9 cellular contexts compared by ENCODE assay signal in the genomic region with DNA sequence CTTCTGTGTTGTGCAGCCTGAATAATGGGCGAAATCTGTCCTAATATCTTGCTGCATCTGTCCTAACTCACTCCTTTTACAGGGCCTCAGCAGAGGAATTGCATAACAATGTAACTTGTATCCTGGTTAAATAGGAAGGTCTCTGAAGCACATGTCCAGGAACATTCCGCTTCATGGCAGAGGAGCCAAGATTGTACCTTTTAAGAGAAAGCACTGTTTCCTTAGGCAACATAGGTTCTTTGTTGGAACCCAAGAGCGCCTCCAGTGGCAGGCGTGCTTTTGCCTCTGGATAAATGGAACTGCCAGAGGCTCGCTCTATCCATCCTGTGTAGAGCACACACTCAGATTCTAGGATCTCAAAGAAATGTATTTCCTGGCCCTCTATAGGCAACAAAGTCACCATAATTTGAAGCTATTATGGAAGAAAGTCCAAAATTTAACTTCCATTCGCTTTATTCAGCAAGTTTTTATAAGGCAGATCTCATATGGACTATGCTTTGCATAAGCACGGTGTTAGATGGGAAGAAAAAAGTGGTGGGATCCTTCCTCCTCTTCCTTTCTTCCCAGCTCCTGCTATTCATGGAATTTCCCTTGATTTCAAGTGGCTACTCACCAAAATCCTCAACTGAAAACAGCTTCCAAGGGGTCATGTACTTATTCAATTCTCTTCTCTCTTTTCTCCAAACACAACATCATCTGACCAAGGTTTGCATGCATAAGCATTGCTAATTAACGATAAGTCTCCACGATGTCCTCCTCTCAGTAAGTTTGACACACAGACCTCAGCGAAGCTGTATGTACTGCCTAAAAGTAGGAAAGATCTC. TPM values are rescaled to one million over a fixed set of nuclear protein-coding genes. Genes with fewer than 3 reads are reported as not detected.
DNase-seq lines count a peak whose midpoint lies in the region; ATAC-seq and TF ChIP-seq lines count a peak whose summit lies in the region.
"Had no signal": no experiment of that assay in that cellular context is flagged by ENCODE, and none has a peak within 500 bp of the region (broad histone marks: within the 10 kb centered on the region; RNA-seq: fewer than 3 reads in every experiment).

A gene with protein sequence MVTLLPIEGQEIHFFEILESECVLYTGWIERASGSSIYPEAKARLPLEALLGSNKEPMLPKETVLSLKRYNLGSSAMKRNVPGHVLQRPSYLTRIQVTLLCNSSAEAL (minus strand): TSS at position 696 of the 824 bp plus-strand sequence. CDS start 293 bp downstream, at position 403.

- H3F3A ChIP-seq in SK-N-SH (replicated peaks; ENCODE audit: insufficient read depth) (peaks cover 66% of the 10 kb centered on the region), smooth muscle cell (ENCODE audit: low read depth) (no peaks in the 10 kb centered on the region)

- peak; percentile 38; the same call in 1 of the 2 replicates for TF ChIP-seq CTCF in GM12874 (IDR thresholded peaks at IDR 0.05; ENCODE audit: insufficient read depth, low read depth, low read length)
- peak; percentile 58 for TF ChIP-seq CTCF in SK-N-SH (IDR thresholded peaks at IDR 0.05)
- TF ChIP-seq CTCF in cardiac muscle cell (IDR thresholded peaks at IDR 0.05; ENCODE audit: low read depth, low read length), result peak; percentile 66
- peak; percentile 52 for TF ChIP-seq CTCF in smooth muscle cell (IDR thresholded peaks at IDR 0.05; ENCODE audit: borderline replicate concordance, insufficient read depth, poor library complexity, severe bottlenecking)

- WGBS in SK-N-SH (ENCODE audit: low lambda C conversion rate), result 93% methylated on average over 7 of the region's 10 CpGs
- 71% methylated on average over 10 of the region's 10 CpGs for WGBS in smooth muscle cell (ENCODE audit: low lambda C conversion rate)

- H3K9ac ChIP-seq in SK-N-SH (no peak within 1 kb of the TSS), smooth muscle cell (ENCODE audit: low read depth) (no peak within 1 kb of the TSS)

- H4K20me1 ChIP-seq in SK-N-SH (ENCODE audit: insufficient read depth) (peaks cover 94% of the 10 kb centered on the region), smooth muscle cell (ENCODE audit: low read depth) (no peaks in the 10 kb centered on the region)

- H3K27me3 ChIP-seq in SK-N-SH (ENCODE audit: insufficient read depth), result no peaks in the 10 kb centered on the region
- no peaks in the 10 kb centered on the region for H3K27me3 ChIP-seq in cardiac muscle cell
- H3K27me3 ChIP-seq in smooth muscle cell (ENCODE audit: low read depth), result no peaks in the 10 kb centered on the region

- POLR2A ChIA-PET in SK-N-SH (lab: Yijun Ruan, JAX), result no interaction called here

- H3K27ac ChIP-seq in SK-N-SH (ENCODE audit: low read depth in 2 of 2, low read length in 1 of 2) (peak within 1 kb of the TSS; percentile 16 to 44; a peak in 3 of 4 replicates), cardiac muscle cell (no peak within 1 kb of the TSS), smooth muscle cell (ENCODE audit: low read depth) (peak within 1 kb of the TSS; percentile 25)

- H3K79me2 ChIP-seq in SK-N-SH (ENCODE audit: insufficient read depth) (peaks cover 100% of the 10 kb centered on the region), smooth muscle cell (ENCODE audit: low read depth) (peaks cover 45% of the 10 kb centered on the region)

- TF ChIP-seq EP300 in SK-N-SH (IDR thresholded peaks at IDR 0.05; ENCODE audit: borderline replicate concordance in 1 of 2, low read depth in 1 of 2, low read length in 1 of 2), result no peak

- H2AFZ ChIP-seq in SK-N-SH (ENCODE audit: low read depth), result no peak within 1 kb of the TSS
- H2AFZ ChIP-seq in smooth muscle cell (ENCODE audit: low read depth), result no peak within 1 kb of the TSS

- no peak within 1 kb of the TSS for H3K4me3 ChIP-seq in SK-N-SH (ENCODE audit: low read depth in 2 of 2, low read length in 1 of 2)
- no peak within 1 kb of the TSS for H3K4me3 ChIP-seq in cardiac muscle cell
- H3K4me3 ChIP-seq in smooth muscle cell, result no peak within 1 kb of the TSS

- H3K4me2 ChIP-seq in SK-N-SH, result no peak within 1 kb of the TSS
- H3K4me2 ChIP-seq in smooth muscle cell, result no peak within 1 kb of the TSS

- ATAC-seq in HG02981 (IDR thresholded peaks at IDR 0.05; ENCODE audit: unreplicated experiment), result no peak
- ATAC-seq in GM21723 (IDR thresholded peaks at IDR 0.05; ENCODE audit: unreplicated experiment), result no peak

- CTCF ChIA-PET in SK-N-SH (lab: Yijun Ruan, JAX), result interaction anchor here (0.6 to 2.4 kb wide), 5 partner anchors 9 to 460 kb away, joined by 3 to 13 read pairs (median 6); no protein-coding TSS in a partner anchor

- peaks cover 7 to 94% of the 10 kb centered on the region in 2 experiments for H3K36me3 ChIP-seq in SK-N-SH (replicated peaks in 1 of 2; ENCODE audit: control insufficient read depth in 1 of 2, insufficient read depth in 2 of 2, low read length in 1 of 2)
- no peaks in the 10 kb centered on the region for H3K36me3 ChIP-seq in cardiac muscle cell
- H3K36me3 ChIP-seq in smooth muscle cell (ENCODE audit: low read depth), result peaks cover 4% of the 10 kb centered on the region

- DNase-seq in SK-N-SH, result no peak
- peak; percentile 64 to 71 for DNase-seq in cardiac muscle cell (ENCODE audit: low read depth in 1 of 2, low spot score in 1 of 2)
- no peak for DNase-seq in smooth muscle cell (lab: John Stamatoyannopoulos, UW; ENCODE audit: unreplicated experiment)
- no peak for DNase-seq in T1000 (lab: John Stamatoyannopoulos, UW)
- DNase-seq in hippocampal formation (lab: John Stamatoyannopoulos, UW), result no peak

- H3K9me2 ChIP-seq in SK-N-SH, result no peaks in the 10 kb centered on the region

- H3K4me1 ChIP-seq in SK-N-SH (ENCODE audit: control insufficient read depth in 1 of 2, insufficient read depth in 2 of 2, low read depth in 1 of 2, low read length in 1 of 2) (peaks cover 2 to 11% of the 10 kb centered on the region in 2 experiments; a peak in 3 of 4 replicates), cardiac muscle cell (ENCODE audit: low read depth) (no peaks in the 10 kb centered on the region), smooth muscle cell (ENCODE audit: low read depth) (no peaks in the 10 kb centered on the region)

- TF ChIP-seq RAD21 in SK-N-SH (IDR thresholded peaks at IDR 0.05; ENCODE audit: low read length), result no peak

- no peaks in the 10 kb centered on the region for H3K9me3 ChIP-seq in SK-N-SH
- no peaks in the 10 kb centered on the region for H3K9me3 ChIP-seq in cardiac muscle cell (ENCODE audit: low read depth)
- no peaks in the 10 kb centered on the region for H3K9me3 ChIP-seq in smooth muscle cell (replicated peaks; ENCODE audit: low read depth)

TF ChIP-seq in SK-N-SH, 30 proteins besides CTCF, POLR2A, EP300 and RAD21:
- no peak for TF ChIP-seq YY1 (IDR thresholded peaks at IDR 0.05; ENCODE audit: low read depth)
- TF ChIP-seq, protein P1, sequence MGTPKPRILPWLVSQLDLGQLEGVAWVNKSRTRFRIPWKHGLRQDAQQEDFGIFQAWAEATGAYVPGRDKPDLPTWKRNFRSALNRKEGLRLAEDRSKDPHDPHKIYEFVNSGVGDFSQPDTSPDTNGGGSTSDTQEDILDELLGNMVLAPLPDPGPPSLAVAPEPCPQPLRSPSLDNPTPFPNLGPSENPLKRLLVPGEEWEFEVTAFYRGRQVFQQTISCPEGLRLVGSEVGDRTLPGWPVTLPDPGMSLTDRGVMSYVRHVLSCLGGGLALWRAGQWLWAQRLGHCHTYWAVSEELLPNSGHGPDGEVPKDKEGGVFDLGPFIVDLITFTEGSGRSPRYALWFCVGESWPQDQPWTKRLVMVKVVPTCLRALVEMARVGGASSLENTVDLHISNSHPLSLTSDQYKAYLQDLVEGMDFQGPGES (IDR thresholded peaks at IDR 0.05; ENCODE audit: low read depth, low read length), result no peak

RNA-seq across cellular contexts. Expression of the gene that starts here (rescaled TPM):
- polyA plus RNA-seq in SK-N-SH (2012; rRNA removed) (0.18 TPM in 1 of 2 replicates, not detected in the other), cardiac muscle cell (1.0 and 1.2 TPM in 2 replicates), smooth muscle cell (0.18 TPM in 1 of 2 replicates, not detected in the other)
- polyA plus RNA-seq in SK-N-SH (2012; cell fraction: cytosol; rRNA removed), result not detected in 2 replicates
- polyA plus RNA-seq in SK-N-SH (2012; cell fraction: nucleus; rRNA removed), result 0.27 and 1.1 TPM in 2 replicates
- total RNA-seq in cardiac muscle cell (1.0 and 1.3 TPM in 2 replicates), smooth muscle cell (2.3 and 4.7 TPM in 2 replicates)
- total RNA-seq: T-helper 1 cell treated with Interleukin-12 subunit alpha and Interleukin-12 subunit beta and Interleukin-4 antibody, amounts not matched to agents 30 ng/mL and 1 ng/mL, for 36 hours had no signal

Comparison
In these comparisons a context has a peak if more than half of its experiments do, and no peak if none do; other contexts are left out.
1. DNase-seq: peak in cardiac muscle cell (2 of 2); none in SK-N-SH (single experiment), smooth muscle cell (single experiment), T1000 (single experiment) and hippocampal formation (0 of 2).
2. Peak in every context shown above with its lines, with median percentiles within 50 percentile points of each other: CTCF ChIP-seq.